3 cellular contexts compared by ENCODE assay signal in genomic region chr9:33080534-33080933, GRCh38.
TF ChIP-seq lines count a peak whose summit lies in the region.

No MANE protein-coding gene starts in this region.

TF ChIP-seq in SK-N-SH, 30 proteins besides CTCF, POLR2A, EP300 and RAD21 (continued from another document):
- TF ChIP-seq TCF12 (IDR thresholded peaks at IDR 0.05) (no peak), FOSL2 (IDR thresholded peaks at IDR 0.05; ENCODE audit: borderline replicate concordance, low read depth) (no peak), YY1 (IDR thresholded peaks at IDR 0.05; ENCODE audit: low read depth) (no peak), NRF1 (IDR thresholded peaks at IDR 0.05; ENCODE audit: low read depth, low read length) (no peak), IRF3 (IDR thresholded peaks at IDR 0.05; ENCODE audit: low read depth, low read length) (no peak), USF2 (IDR thresholded peaks at IDR 0.05; ENCODE audit: borderline replicate concordance, low read depth, low read length) (no peak), RXRA (IDR thresholded peaks at IDR 0.05; ENCODE audit: borderline replicate concordance, low read depth) (no peak)

TF ChIP-seq in SK-N-SH treated with all-trans-retinoic acid at 6 μM for 48 hours, 23 proteins besides CTCF, POLR2A, EP300 and RAD21 (continued from another document):
- TF ChIP-seq POU6F1 (CRISPR knock-in tag; IDR thresholded peaks at IDR 0.05; ENCODE audit: borderline replicate concordance, low read depth) (no peak), ZNF565 (CRISPR knock-in tag; conservative IDR thresholded peaks at IDR 0.05; ENCODE audit: low read depth) (no peak), ZNF70 (CRISPR knock-in tag; IDR thresholded peaks at IDR 0.05) (no peak), RARB (CRISPR knock-in tag; IDR thresholded peaks at IDR 0.05) (no peak), ISL1 (CRISPR knock-in tag; IDR thresholded peaks at IDR 0.05) (no peak), OSR1 (CRISPR knock-in tag; IDR thresholded peaks at IDR 0.05) (no peak), ZFP30 (CRISPR knock-in tag; IDR thresholded peaks at IDR 0.05) (no peak), ZC3H10 (CRISPR knock-in tag; IDR thresholded peaks at IDR 0.05) (no peak), ZNF8 (CRISPR knock-in tag; IDR thresholded peaks at IDR 0.05) (no peak)

TF ChIP-seq in WTC11, 78 proteins besides CTCF, POLR2A, EP300 and RAD21 (continued from another document):
- TF ChIP-seq ATF3 (CRISPR knock-in tag; conservative IDR thresholded peaks at IDR 0.05) (no peak), HMGA2 (CRISPR knock-in tag; IDR thresholded peaks at IDR 0.05) (no peak), CBFB (CRISPR knock-in tag; IDR thresholded peaks at IDR 0.05; ENCODE audit: low read depth) (no peak)
